Comparison of ENCODE assay signal across 32 cellular contexts in genomic region chr22:20864186-20864908, GRCh38. TPM values are rescaled to one million over a fixed set of nuclear protein-coding genes. Genes with fewer than 3 reads are reported as not detected.
DNase-seq lines count a peak whose midpoint lies in the region; ATAC-seq, FAIRE-seq and TF ChIP-seq lines count a peak whose summit lies in the region.
"Had no signal": no experiment of that assay in that cellular context is flagged by ENCODE, and none has a peak within 500 bp of the region (broad histone marks: within the 10 kb centered on the region; RNA-seq: fewer than 3 reads in every experiment).

No MANE protein-coding gene starts in this region.

- no peak for ATAC-seq in activated CD8-positive, alpha-beta T cell treated with anti-CD3 and anti-CD28 coated beads, Interleukin-2, amount 10 ng/mL, durations not matched to agents 7 days and 5 days
- no peak for ATAC-seq in activated CD8-positive, alpha-beta T cell treated with anti-CD3 and anti-CD28 coated beads for 36 hours
- ATAC-seq in T-cell (replicated peaks in 1 of 4): no peak
- no peak for ATAC-seq in left lung
- ATAC-seq: heart right ventricle; left lobe of liver; Right ventricle myocardium inferior; stimulated activated naive CD8-positive, alpha-beta T cell treated with anti-CD3 and anti-CD28 coated beads, Interleukin-15, Interleukin-2, amounts not matched to agents 100 U/mL and 50 U/mL, for 24 hours had no signal

- peaks cover 30% of the 10 kb centered on the region for H3K36me3 Mint-ChIP-seq in activated CD8-positive, alpha-beta T cell treated with anti-CD3 and anti-CD28 coated beads, Interleukin-2, amount 10 ng/mL, durations not matched to agents 7 days and 5 days (ENCODE audit: low read depth)
- peaks cover 12% of the 10 kb centered on the region for H3K36me3 Mint-ChIP-seq in activated CD8-positive, alpha-beta T cell treated with anti-CD3 and anti-CD28 coated beads for 36 hours (ENCODE audit: low read depth)
- peaks cover 25% of the 10 kb centered on the region for H3K36me3 Mint-ChIP-seq in T-cell
- H3K36me3 Mint-ChIP-seq in type B pancreatic cell: peaks cover 14% of the 10 kb centered on the region
- peaks cover 18% of the 10 kb centered on the region for H3K36me3 Mint-ChIP-seq in activated naive CD4-positive, alpha-beta T cell treated with anti-CD3 and anti-CD28 coated beads, Interleukin-2, amount 10 ng/mL, durations not matched to agents 7 days and 5 days

- no peaks in the 10 kb centered on the region for H3K9me3 ChIP-seq in kidney (ENCODE audit: control insufficient read depth in 1 of 2, low read length in 2 of 2)
- no peaks in the 10 kb centered on the region for H3K9me3 ChIP-seq in left lung
- H3K9me3 ChIP-seq: adrenal gland, heart right ventricle, thyroid gland had no signal

- no peak overlapping the region for H3K4me3 ChIP-seq in kidney (ENCODE audit: low read length in 2 of 2)
- no peak overlapping the region for H3K4me3 ChIP-seq in left lung
- H3K4me3 ChIP-seq: adrenal gland, cardiac muscle cell, heart right ventricle, neural progenitor cell, thyroid gland had no signal

- no peak overlapping the region for H3K9ac ChIP-seq in kidney (ENCODE audit: low read length in 2 of 2)
- H3K9ac ChIP-seq: neural progenitor cell had no signal

- intact Hi-C loops in activated CD8-positive, alpha-beta T cell treated with anti-CD3 and anti-CD28 coated beads for 36 hours (cut with micrococcal nuclease): no loop called here
- intact Hi-C loops in kidney (cut with DNase I) (no loop called here), left lung (cut with DNase I) (no loop called here)

- FAIRE-seq in kidney (lab: Jason Lieb, UNC): no peak
- FAIRE-seq: GM12891, HTR-8/SVneo, small intestine had no signal

- peaks cover 46% of the 10 kb centered on the region for H3K4me1 Mint-ChIP-seq in activated CD8-positive, alpha-beta T cell treated with anti-CD3 and anti-CD28 coated beads, Interleukin-2, amount 10 ng/mL, durations not matched to agents 7 days and 5 days (ENCODE audit: low read depth)
- peaks cover 31% of the 10 kb centered on the region for H3K4me1 Mint-ChIP-seq in activated CD8-positive, alpha-beta T cell treated with anti-CD3 and anti-CD28 coated beads for 36 hours (ENCODE audit: low read depth)
- H3K4me1 Mint-ChIP-seq in T-cell (peaks cover 40 to 66% (median 65%) of the 10 kb centered on the region in 3 donors), type B pancreatic cell (ENCODE audit: unreplicated experiment) (peaks cover 34% of the 10 kb centered on the region)
- peaks cover 58% of the 10 kb centered on the region for H3K4me1 Mint-ChIP-seq in activated naive CD4-positive, alpha-beta T cell treated with anti-CD3 and anti-CD28 coated beads, Interleukin-2, amount 10 ng/mL, durations not matched to agents 7 days and 5 days

- peak overlapping the region; percentile 52 for H3K27ac Mint-ChIP-seq in activated CD8-positive, alpha-beta T cell treated with anti-CD3 and anti-CD28 coated beads, Interleukin-2, amount 10 ng/mL, durations not matched to agents 7 days and 5 days
- H3K27ac Mint-ChIP-seq in activated CD8-positive, alpha-beta T cell treated with anti-CD3 and anti-CD28 coated beads for 36 hours: no peak overlapping the region
- H3K27ac Mint-ChIP-seq in T-cell (peak overlapping the region; percentile 23 to 68), type B pancreatic cell (peak overlapping the region; percentile 45)
- H3K27ac Mint-ChIP-seq in activated naive CD4-positive, alpha-beta T cell treated with anti-CD3 and anti-CD28 coated beads, Interleukin-2, amount 10 ng/mL, durations not matched to agents 7 days and 5 days: no peak overlapping the region
- H3K27ac Mint-ChIP-seq: B cell, HFFc6, mesothelial cell of epicardium, neural progenitor cell had no signal

- POLR2A ChIA-PET in activated CD8-positive, alpha-beta T cell treated with anti-CD3 and anti-CD28 coated beads, Interleukin-2, amount 10 ng/mL, durations not matched to agents 7 days and 5 days (lab: Charles Lee): no interaction called here
- POLR2A ChIA-PET in activated CD8-positive, alpha-beta T cell treated with anti-CD3 and anti-CD28 coated beads for 36 hours (lab: Charles Lee): no interaction called here
- POLR2A ChIA-PET in T-cell (lab: Charles Lee): interaction anchor here in 1 of 2 donors (0.7 kb wide), 1 partner anchor 11 kb away, joined by 3 read pairs; no protein-coding TSS in a partner anchor

- H3K4me3 Mint-ChIP-seq in activated CD8-positive, alpha-beta T cell treated with anti-CD3 and anti-CD28 coated beads, Interleukin-2, amount 10 ng/mL, durations not matched to agents 7 days and 5 days: no peak overlapping the region
- no peak overlapping the region for H3K4me3 Mint-ChIP-seq in activated CD8-positive, alpha-beta T cell treated with anti-CD3 and anti-CD28 coated beads for 36 hours
- H3K4me3 Mint-ChIP-seq in T-cell (no peak overlapping the region), type B pancreatic cell (no peak overlapping the region)
- H3K4me3 Mint-ChIP-seq in activated naive CD4-positive, alpha-beta T cell treated with anti-CD3 and anti-CD28 coated beads, Interleukin-2, amount 10 ng/mL, durations not matched to agents 7 days and 5 days: no peak overlapping the region
- H3K4me3 Mint-ChIP-seq: activated CD4-positive, alpha-beta T cell treated with anti-CD3 and anti-CD28 coated beads, Interleukin-2, amount 10 ng/mL, durations not matched to agents 7 days and 5 days; B cell; HFFc6; mesothelial cell of epicardium; neural progenitor cell had no signal

- no peak for DNase-seq in activated CD8-positive, alpha-beta T cell treated with anti-CD3 and anti-CD28 coated beads, Interleukin-2, amount 10 ng/mL, durations not matched to agents 7 days and 5 days
- no peak for DNase-seq in activated CD8-positive, alpha-beta T cell treated with anti-CD3 and anti-CD28 coated beads for 36 hours
- DNase-seq in T-cell: no peak
- peak; percentile 31 for DNase-seq in kidney
- no peak for DNase-seq in type B pancreatic cell (ENCODE audit: extremely low spot score, unreplicated experiment)
- no peak for DNase-seq in NOMO-1 treated with DMSO at 0.1 percent for 48 hours (lab: John Stamatoyannopoulos, UW; ENCODE audit: unreplicated experiment)
- no peak for DNase-seq in left lung
- DNase-seq in activated naive CD4-positive, alpha-beta T cell treated with anti-CD3 and anti-CD28 coated beads, Interleukin-2, amount 10 ng/mL, durations not matched to agents 7 days and 5 days: no peak
- DNase-seq: activated CD4-positive, alpha-beta T cell treated with anti-CD3 and anti-CD28 coated beads, Interleukin-2, amount 10 ng/mL, durations not matched to agents 7 days and 5 days; activated CD8-positive, alpha-beta memory T cell treated with anti-CD3 and anti-CD28 coated beads, Interleukin-2, amount 50 U/mL, for 4 hours; activated effector memory CD4-positive, alpha-beta T cell treated with Interleukin-2 at 50 U/mL for 16 hours; adrenal gland; Calu3; heart right ventricle; HFFc6; Karpas-422; NCI-H1105; NCI-H2029 treated with DMSO at 0.1 percent for 48 hours; NCI-H226; NCI-H82; small intestine; stimulated activated CD4-positive, alpha-beta T cell treated with anti-CD3 and anti-CD28 coated beads, Interleukin-2, amount 100 ng/mL, for 48 hours; stimulated activated naive CD8-positive, alpha-beta T cell treated with anti-CD3 and anti-CD28 coated beads, Interleukin-15, Interleukin-2, amounts not matched to agents 100 U/mL and 50 U/mL, for 24 hours; thyroid gland had no signal

- no peaks in the 10 kb centered on the region for H3K9me3 Mint-ChIP-seq in activated CD8-positive, alpha-beta T cell treated with anti-CD3 and anti-CD28 coated beads, Interleukin-2, amount 10 ng/mL, durations not matched to agents 7 days and 5 days (ENCODE audit: insufficient read depth)
- H3K9me3 Mint-ChIP-seq in activated CD8-positive, alpha-beta T cell treated with anti-CD3 and anti-CD28 coated beads for 36 hours: no peaks in the 10 kb centered on the region
- H3K9me3 Mint-ChIP-seq in T-cell: no peaks in the 10 kb centered on the region
- H3K9me3 Mint-ChIP-seq in type B pancreatic cell: no peaks in the 10 kb centered on the region
- H3K9me3 Mint-ChIP-seq in activated naive CD4-positive, alpha-beta T cell treated with anti-CD3 and anti-CD28 coated beads, Interleukin-2, amount 10 ng/mL, durations not matched to agents 7 days and 5 days: no peaks in the 10 kb centered on the region
- H3K9me3 Mint-ChIP-seq: activated CD4-positive, alpha-beta T cell treated with anti-CD3 and anti-CD28 coated beads, Interleukin-2, amount 10 ng/mL, durations not matched to agents 7 days and 5 days; HFFc6; mesothelial cell of epicardium; neural progenitor cell had no signal

- H3K27ac ChIP-seq in kidney (ENCODE audit: low read depth in 2 of 2, low read length in 2 of 2) (no peak overlapping the region), left lung (no peak overlapping the region)
- H3K27ac ChIP-seq: cardiac muscle cell, heart right ventricle, neural progenitor cell, thyroid gland had no signal

- H3K4me1 ChIP-seq in kidney (ENCODE audit: control insufficient read depth in 1 of 2, insufficient read depth in 1 of 2, low read depth in 1 of 2, low read length in 2 of 2): peaks cover 14 to 20% of the 10 kb centered on the region in 2 donors
- peaks cover 28 to 82% of the 10 kb centered on the region in 2 donors for H3K4me1 ChIP-seq in left lung

- no peaks in the 10 kb centered on the region for H3K27me3 ChIP-seq in left lung
- H3K27me3 ChIP-seq: adrenal gland, cardiac muscle cell, heart right ventricle, neural progenitor cell, thyroid gland had no signal

- H3K27me3 Mint-ChIP-seq in activated CD8-positive, alpha-beta T cell treated with anti-CD3 and anti-CD28 coated beads, Interleukin-2, amount 10 ng/mL, durations not matched to agents 7 days and 5 days (ENCODE audit: low read depth): no peaks in the 10 kb centered on the region
- no peaks in the 10 kb centered on the region for H3K27me3 Mint-ChIP-seq in activated CD8-positive, alpha-beta T cell treated with anti-CD3 and anti-CD28 coated beads for 36 hours
- H3K27me3 Mint-ChIP-seq in T-cell: no peaks in the 10 kb centered on the region
- no peaks in the 10 kb centered on the region for H3K27me3 Mint-ChIP-seq in type B pancreatic cell
- H3K27me3 Mint-ChIP-seq in activated naive CD4-positive, alpha-beta T cell treated with anti-CD3 and anti-CD28 coated beads, Interleukin-2, amount 10 ng/mL, durations not matched to agents 7 days and 5 days: no peaks in the 10 kb centered on the region
- H3K27me3 Mint-ChIP-seq: activated CD4-positive, alpha-beta T cell treated with anti-CD3 and anti-CD28 coated beads, Interleukin-2, amount 10 ng/mL, durations not matched to agents 7 days and 5 days; B cell had no signal

- CTCF ChIA-PET in activated CD8-positive, alpha-beta T cell treated with anti-CD3 and anti-CD28 coated beads, Interleukin-2, amount 10 ng/mL, durations not matched to agents 7 days and 5 days (lab: Charles Lee): no interaction called here
- CTCF ChIA-PET in activated CD8-positive, alpha-beta T cell treated with anti-CD3 and anti-CD28 coated beads for 36 hours (lab: Charles Lee): no interaction called here
- CTCF ChIA-PET in T-cell (lab: Charles Lee): interaction anchor here in 1 of 2 donors (0.7 kb wide), 1 partner anchor 11 kb away, joined by 3 read pairs; no protein-coding TSS in a partner anchor
- CTCF ChIA-PET in activated naive CD4-positive, alpha-beta T cell treated with anti-CD3 and anti-CD28 coated beads, Interleukin-2, amount 10 ng/mL, durations not matched to agents 7 days and 5 days (lab: Charles Lee): no interaction called here

- H3K36me3 ChIP-seq in kidney (ENCODE audit: control insufficient read depth in 1 of 2, insufficient read depth in 2 of 2, low read length in 2 of 2): no peaks in the 10 kb centered on the region
- peaks cover 0 to 26% of the 10 kb centered on the region in 2 donors for H3K36me3 ChIP-seq in left lung
- H3K36me3 ChIP-seq: adrenal gland, cardiac muscle cell, neural progenitor cell, thyroid gland had no signal

- no peak for TF ChIP-seq CTCF in activated CD8-positive, alpha-beta T cell treated with anti-CD3 and anti-CD28 coated beads for 36 hours (IDR thresholded peaks at IDR 0.05)
- TF ChIP-seq CTCF in kidney (IDR thresholded peaks at IDR 0.05; ENCODE audit: borderline replicate concordance, extremely low read depth, insufficient read depth) (no peak), type B pancreatic cell (conservative IDR thresholded peaks at IDR 0.05) (no peak), left lung (IDR thresholded peaks at IDR 0.05) (no peak)

RNA-seq across cellular contexts. Expression of gene SNAP29, which starts 5.5 kb away (rescaled TPM):
- total RNA-seq in activated CD8-positive, alpha-beta T cell treated with anti-CD3 and anti-CD28 coated beads, Interleukin-2, amount 10 ng/mL, durations not matched to agents 7 days and 5 days: 10 to 100 TPM; 30.7 to 32.3 TPM
- total RNA-seq in activated CD8-positive, alpha-beta T cell treated with anti-CD3 and anti-CD28 coated beads for 36 hours: 10 to 100 TPM; 20.0 to 22.6 TPM
- total RNA-seq in T-cell: 10 to 100 TPM; 15.8 to 26.2 (median 23.3) TPM
- total RNA-seq in kidney: 25.4 TPM
- 26.8 TPM for polyA plus RNA-seq in kidney (ENCODE audit: insufficient read depth, low read depth, low replicate concordance)
- 19.0 and 20.4 TPM in 2 replicates for total RNA-seq in type B pancreatic cell (ENCODE audit: low replicate concordance)
- 10 to 100 TPM; 26.7 to 28.7 TPM for total RNA-seq in left lung

RNA-seq across cellular contexts. Expression of gene PI4KA, which starts 5.7 kb away (rescaled TPM):
- 100 to 1,000 TPM; 112 to 120 TPM for total RNA-seq in activated CD8-positive, alpha-beta T cell treated with anti-CD3 and anti-CD28 coated beads, Interleukin-2, amount 10 ng/mL, durations not matched to agents 7 days and 5 days
- 10 to 100 TPM; 63.9 to 64.1 TPM for total RNA-seq in activated CD8-positive, alpha-beta T cell treated with anti-CD3 and anti-CD28 coated beads for 36 hours
- total RNA-seq in T-cell (100 to 1,000 TPM; 135 to 187 (median 143) TPM), kidney (92.8 TPM), type B pancreatic cell (ENCODE audit: low replicate concordance) (119 and 120 TPM in 2 replicates), left lung (100 to 1,000 TPM in 1 of 2 donors, 10 to 100 TPM in 1; 86.7 to 108 TPM)
- polyA plus RNA-seq in kidney (ENCODE audit: insufficient read depth, low read depth, low replicate concordance): 37.3 TPM

RNA-seq across cellular contexts. Expression of gene CRKL, which starts 52.9 kb away (rescaled TPM):
- total RNA-seq in activated CD8-positive, alpha-beta T cell treated with anti-CD3 and anti-CD28 coated beads, Interleukin-2, amount 10 ng/mL, durations not matched to agents 7 days and 5 days: 10 to 100 TPM; 87.0 to 87.4 TPM
- 100 to 1,000 TPM in 1 of 2 experiments, 10 to 100 TPM in 1; 99.1 to 102 TPM for total RNA-seq in activated CD8-positive, alpha-beta T cell treated with anti-CD3 and anti-CD28 coated beads for 36 hours
- total RNA-seq in T-cell: 10 to 100 TPM; 41.7 to 87.7 (median 85.4) TPM
- total RNA-seq in kidney: 44.7 TPM
- 11.9 TPM for polyA plus RNA-seq in kidney (ENCODE audit: insufficient read depth, low read depth, low replicate concordance)
- 64.9 and 78.1 TPM in 2 replicates for total RNA-seq in type B pancreatic cell (ENCODE audit: low replicate concordance)
- 10 to 100 TPM; 56.7 to 59.4 TPM for total RNA-seq in left lung

Comparison
In these comparisons a context has a peak if more than half of its experiments do, and no peak if none do; other contexts are left out.
1. H3K27ac Mint-ChIP-seq: peak in activated CD8-positive, alpha-beta T cell treated with anti-CD3 and anti-CD28 coated beads, Interleukin-2, amount 10 ng/mL, durations not matched to agents 7 days and 5 days (single experiment), T-cell (2 of 2) and type B pancreatic cell (single experiment); none in activated CD8-positive, alpha-beta T cell treated with anti-CD3 and anti-CD28 coated beads for 36 hours (single experiment) and activated naive CD4-positive, alpha-beta T cell treated with anti-CD3 and anti-CD28 coated beads, Interleukin-2, amount 10 ng/mL, durations not matched to agents 7 days and 5 days (single experiment).